Comparison of ENCODE assay signal across 17 cellular contexts in the genomic region with DNA sequence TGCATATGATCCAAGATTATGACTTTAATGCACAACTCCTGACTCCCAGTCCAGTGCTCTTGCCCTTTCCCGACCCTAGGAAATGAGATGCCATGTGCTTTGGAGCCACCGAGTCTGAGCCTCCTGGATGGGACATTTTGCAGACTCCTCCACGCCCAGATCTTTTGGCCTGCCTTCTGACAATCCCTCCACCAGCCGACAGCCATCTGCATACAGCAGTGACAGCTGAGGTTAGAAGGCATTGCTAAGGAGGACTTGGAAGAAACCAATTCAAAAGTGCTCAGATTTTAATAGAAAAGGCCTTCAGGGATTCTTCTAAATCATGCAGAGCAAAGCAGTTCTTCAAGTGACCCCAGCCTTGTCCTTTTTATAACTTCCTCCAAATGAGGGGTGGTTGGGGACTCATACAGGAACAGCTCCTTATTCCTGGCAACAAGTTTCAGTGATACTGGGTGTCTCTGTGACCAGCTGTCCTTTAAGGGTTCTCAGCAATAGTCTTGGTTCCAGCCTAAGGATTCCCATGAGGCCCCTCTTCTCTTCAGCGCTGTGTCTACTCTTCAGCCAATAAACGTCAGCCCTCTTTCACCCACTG.
"Had no signal": no experiment of that assay in that cellular context is flagged by ENCODE, and none has a peak within 500 bp of the region (broad histone marks: within the 10 kb centered on the region; RNA-seq: fewer than 3 reads in every experiment).

No MANE protein-coding gene starts in this region.

- H3K27me3 ChIP-seq: dorsolateral prefrontal cortex, hepatocyte, neutrophil, stomach, transverse colon had no signal

- ATAC-seq: left lobe of liver; naive thymus-derived CD8-positive, alpha-beta T cell had no signal

- DNase-seq: cortex of kidney; dorsolateral prefrontal cortex; effector CD8-positive, alpha-beta T cell; foreskin melanocyte; head of caudate nucleus; mesendoderm; naive thymus-derived CD8-positive, alpha-beta T cell; stimulated activated CD4-positive, alpha-beta T cell treated with anti-CD3 and anti-CD28 coated beads, Interleukin-2, amount 100 ng/mL, for 24 hours; stimulated activated CD4-positive, alpha-beta T cell treated with anti-CD3 and anti-CD28 coated beads, Interleukin-4, amount 100 ng/mL, for 4 hours; stimulated activated naive CD4-positive, alpha-beta T cell; stomach; substantia nigra; transverse colon had no signal

- H3K4me3 ChIP-seq: dorsolateral prefrontal cortex, hepatocyte, stomach, thoracic aorta, transverse colon had no signal

- H3K4me2 ChIP-seq: hepatocyte had no signal

- H3K27ac ChIP-seq: dorsolateral prefrontal cortex, hepatocyte, neutrophil, thoracic aorta had no signal

- H3K9me3 ChIP-seq: neutrophil, stomach, thoracic aorta, transverse colon had no signal

- H3K36me3 ChIP-seq: neutrophil, stomach, thoracic aorta, transverse colon had no signal

- H2AFZ ChIP-seq: hepatocyte had no signal

- H3K79me2 ChIP-seq: hepatocyte had no signal

- H3K4me1 ChIP-seq: transverse colon had no signal
